ENCODE assay signal across 25 cellular contexts in the genomic region with DNA sequence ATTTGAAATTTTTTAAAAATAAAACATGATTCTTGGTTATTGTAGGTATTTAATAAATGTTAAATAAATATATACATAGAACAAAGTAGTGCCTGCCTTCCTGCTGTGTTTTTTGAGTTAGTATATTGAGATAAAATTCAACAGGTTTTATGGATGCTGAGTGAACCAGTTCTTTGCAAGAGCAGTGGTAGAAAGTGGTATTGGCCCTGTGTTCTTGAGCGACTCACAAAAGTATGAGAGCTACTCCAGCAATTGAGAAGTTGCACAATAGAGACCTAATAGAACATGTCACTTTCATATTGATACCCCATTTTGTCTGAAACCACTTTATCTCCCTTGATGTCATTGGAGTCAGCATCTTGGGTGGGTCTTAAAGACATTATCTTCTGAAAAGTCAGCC. TPM values are rescaled to one million over a fixed set of nuclear protein-coding genes. Genes with fewer than 3 reads are reported as not detected.
"Had no signal": no experiment of that assay in that cellular context is flagged by ENCODE, and none has a peak within 500 bp of the region (broad histone marks: within the 10 kb centered on the region; RNA-seq: fewer than 3 reads in every experiment).

No MANE protein-coding gene starts in this region.

- H3K27me3 ChIP-seq: hepatocyte, neural progenitor cell, pancreas, tibial artery, upper lobe of left lung, uterus had no signal

- H3K4me3 ChIP-seq: coronary artery, hepatocyte, neural progenitor cell, pancreas, tibial artery, upper lobe of left lung, uterus had no signal

- H3K27ac ChIP-seq: coronary artery, hepatocyte, neural progenitor cell, pancreas, tibial artery, upper lobe of left lung, uterus had no signal

- H3K79me2 ChIP-seq: hepatocyte had no signal

- H3K9ac ChIP-seq: neural progenitor cell had no signal

- FAIRE-seq: pancreas had no signal

- H3K4me1 ChIP-seq: neural progenitor cell, pancreas, tibial artery, upper lobe of left lung, uterus had no signal

- H3K9me3 ChIP-seq: pancreas, tibial artery, uterus had no signal

- H3K4me2 ChIP-seq: hepatocyte, neural progenitor cell had no signal

- H2AFZ ChIP-seq: hepatocyte, neural progenitor cell had no signal

- H3K36me3 ChIP-seq: neural progenitor cell, uterus had no signal

- ATAC-seq: left colon; natural killer cell treated with Interleukin-12 subunit alpha and Interleukin-12 subunit beta and Interleukin-15 and Interleukin-18, amount 100 ng/mL, for 72 hours; pancreas; right cardiac atrium; stimulated activated effector memory CD8-positive, alpha-beta T cell treated with anti-CD3 and anti-CD28 coated beads, Interleukin-12 subunit alpha, Interleukin-12 subunit beta, amount 100 ng/mL, for 72 hours; stimulated activated naive CD8-positive, alpha-beta T cell treated with anti-CD3 and anti-CD28 coated beads, Interleukin-15, Interleukin-2, amounts not matched to agents 100 U/mL and 50 U/mL, for 24 hours had no signal

- DNase-seq: effector CD4-positive, alpha-beta T cell; head of caudate nucleus; left colon; midbrain; nucleus accumbens; pancreas; right cardiac atrium; stimulated activated CD4-positive, alpha-beta T cell treated with anti-CD3 and anti-CD28 coated beads, Interleukin-4, amount 100 ng/mL, for 1 hour; stimulated activated CD8-positive, alpha-beta memory T cell treated with anti-CD3 and anti-CD28 coated beads, Interleukin-4, amount 100 ng/mL, for 48 hours; stimulated activated naive CD8-positive, alpha-beta T cell treated with anti-CD3 and anti-CD28 coated beads, Interleukin-15, Interleukin-2, amounts not matched to agents 100 U/mL and 50 U/mL, for 24 hours; tibial artery; upper lobe of left lung; uterus had no signal

RNA-seq across cellular contexts. Expression of gene GJD4, which starts 32.6 kb away (rescaled TPM):
- total RNA-seq: cerebellum; dermis microvascular lymphatic vessel endothelial cell; kidney epithelial cell; left colon; liver; natural killer cell treated with Interleukin-12 subunit alpha and Interleukin-12 subunit beta and Interleukin-15 and Interleukin-18, amount 100 ng/mL, for 72 hours; pancreas; right cardiac atrium; temporal lobe; upper lobe of left lung; uterus had no signal
- polyA plus RNA-seq: esophagus, fibroblast of lung, hepatocyte, liver, right cardiac atrium had no signal
